9 cellular contexts compared by ENCODE assay signal in the genomic region with DNA sequence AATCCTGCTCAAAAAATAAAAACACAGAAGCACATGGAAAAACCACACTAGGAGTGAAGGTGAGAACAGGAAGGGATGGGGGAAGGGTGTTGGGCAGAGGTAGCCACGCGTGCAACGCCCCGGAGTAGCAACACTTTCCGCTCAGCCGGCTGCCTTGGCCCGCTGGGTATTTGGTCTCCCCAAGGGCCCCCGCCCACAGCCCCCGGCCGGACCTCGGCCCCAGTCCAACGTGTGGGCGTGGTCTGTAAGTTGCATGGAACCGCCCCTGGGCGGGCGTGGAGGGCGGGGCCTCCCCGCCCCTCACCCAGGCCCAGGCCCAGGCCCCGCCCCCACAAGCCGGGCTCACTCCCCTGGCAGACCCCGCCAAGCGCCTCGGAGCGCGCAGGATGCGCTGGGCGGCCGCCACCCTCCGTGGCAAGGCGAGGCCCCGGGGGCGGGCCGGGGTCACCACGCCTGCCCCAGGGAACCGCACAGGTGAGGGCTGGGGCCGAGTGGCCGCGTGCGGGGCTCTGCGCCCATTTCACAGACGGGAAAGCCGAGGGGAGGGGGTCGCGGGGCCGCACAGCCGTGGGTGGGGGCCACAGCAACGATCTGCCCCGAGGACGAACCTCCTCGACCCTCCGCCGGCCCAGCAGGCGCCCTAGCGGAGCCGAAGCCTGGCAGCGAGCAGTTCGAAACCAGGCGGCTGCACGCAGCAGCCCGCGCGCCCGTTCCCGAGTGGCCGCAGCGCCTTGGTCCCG. TPM values are rescaled to one million over a fixed set of nuclear protein-coding genes. Genes with fewer than 3 reads are reported as not detected.
DNase-seq lines count a peak whose midpoint lies in the region; ATAC-seq and TF ChIP-seq lines count a peak whose summit lies in the region.
"Had no signal": no experiment of that assay in that cellular context is flagged by ENCODE, and none has a peak within 500 bp of the region (broad histone marks: within the 10 kb centered on the region; RNA-seq: fewer than 3 reads in every experiment).

TSS of gene SUSD3 (plus strand) at position 345 of the 740 bp plus-strand sequence. CDS start at position 387, 42 bp downstream.

- peak within 1 kb of the TSS; percentile 87 to 99 (median 94) for H3K4me2 ChIP-seq in BLaER1 treated with 17β-estradiol and CSF1 and Interleukin-3, amounts not matched to agents 10 nM and 100 nM

- H3K36me3 Mint-ChIP-seq in dendritic cell treated with granulocyte-macrophage colony-stimulating factor and Interleukin-4, amounts not matched to agents 40 ng/mL and 50 ng/mL, for 4 days (ENCODE audit: low read depth): no peaks in the 10 kb centered on the region
- no peaks in the 10 kb centered on the region for H3K36me3 Mint-ChIP-seq in mesothelial cell of epicardium
- H3K36me3 Mint-ChIP-seq in stimulated activated memory B cell treated with anti-CD40 and anti-IgM and Interleukin-4, amounts not matched to agents 10 μg/mL and 1 μg/mL and 100 μg/mL, for 72 hours: no peaks in the 10 kb centered on the region

- no peak for TF ChIP-seq CTCF in mesothelial cell of epicardium (IDR thresholded peaks at IDR 0.05; ENCODE audit: unreplicated experiment)

- peak within 1 kb of the TSS; percentile 66 for H3K4me3 Mint-ChIP-seq in dendritic cell treated with granulocyte-macrophage colony-stimulating factor and Interleukin-4, amounts not matched to agents 40 ng/mL and 50 ng/mL, for 4 days
- H3K4me3 Mint-ChIP-seq in mesothelial cell of epicardium: peak within 1 kb of the TSS; percentile 58
- H3K4me3 Mint-ChIP-seq in stimulated activated memory B cell treated with anti-CD40 and anti-IgM and Interleukin-4, amounts not matched to agents 10 μg/mL and 1 μg/mL and 100 μg/mL, for 72 hours: peak within 1 kb of the TSS; percentile 83

- H3K9me3 ChIP-seq in BLaER1 treated with 17β-estradiol and CSF1 and Interleukin-3, amounts not matched to agents 10 nM and 100 nM (replicated peaks in 1 of 11): no peaks in the 10 kb centered on the region

- H3K4me1 Mint-ChIP-seq in dendritic cell treated with granulocyte-macrophage colony-stimulating factor and Interleukin-4, amounts not matched to agents 40 ng/mL and 50 ng/mL, for 4 days (ENCODE audit: low read depth): peaks cover 62% of the 10 kb centered on the region
- peaks cover 13% of the 10 kb centered on the region for H3K4me1 Mint-ChIP-seq in mesothelial cell of epicardium
- peaks cover 71% of the 10 kb centered on the region for H3K4me1 Mint-ChIP-seq in stimulated activated memory B cell treated with anti-CD40 and anti-IgM and Interleukin-4, amounts not matched to agents 10 μg/mL and 1 μg/mL and 100 μg/mL, for 72 hours

- H3K27me3 ChIP-seq in BLaER1 treated with 17β-estradiol and CSF1 and Interleukin-3, amounts not matched to agents 10 nM and 100 nM: no peaks in the 10 kb centered on the region

- H3K4me3 ChIP-seq in BLaER1 treated with 17β-estradiol and CSF1 and Interleukin-3, amounts not matched to agents 10 nM and 100 nM: peak within 1 kb of the TSS; percentile 54 to 73 (median 62)

- no peaks in the 10 kb centered on the region for H3K9me3 Mint-ChIP-seq in dendritic cell treated with granulocyte-macrophage colony-stimulating factor and Interleukin-4, amounts not matched to agents 40 ng/mL and 50 ng/mL, for 4 days
- no peaks in the 10 kb centered on the region for H3K9me3 Mint-ChIP-seq in mesothelial cell of epicardium
- no peaks in the 10 kb centered on the region for H3K9me3 Mint-ChIP-seq in stimulated activated memory B cell treated with anti-CD40 and anti-IgM and Interleukin-4, amounts not matched to agents 10 μg/mL and 1 μg/mL and 100 μg/mL, for 72 hours

- intact Hi-C loops in dendritic cell treated with granulocyte-macrophage colony-stimulating factor and Interleukin-4, amounts not matched to agents 40 ng/mL and 50 ng/mL, for 4 days (cut with micrococcal nuclease): loop anchor here (5.0 kb wide), 1 partner anchor 39 kb away; the partner anchor contains the start of gene CARD19

- ATAC-seq in GM19351 (IDR thresholded peaks at IDR 0.05; ENCODE audit: unreplicated experiment): peak; percentile 49
- peak; percentile 36 for ATAC-seq in HG03565 (IDR thresholded peaks at IDR 0.05; ENCODE audit: unreplicated experiment)
- ATAC-seq in stimulated activated memory B cell treated with anti-CD40 and anti-IgM and Interleukin-4, amounts not matched to agents 10 μg/mL and 1 μg/mL and 100 μg/mL, for 72 hours: peak; percentile 89

- H4K20me1 ChIP-seq in BLaER1 treated with 17β-estradiol and CSF1 and Interleukin-3, amounts not matched to agents 10 nM and 100 nM: peaks cover 0 to 11% (median 0%) of the 10 kb centered on the region in 11 experiments; a peak in 2 of 22 replicates

- H3K36me3 ChIP-seq in BLaER1 treated with 17β-estradiol and CSF1 and Interleukin-3, amounts not matched to agents 10 nM and 100 nM: no peaks in the 10 kb centered on the region

- peaks cover 70 to 96% (median 91%) of the 10 kb centered on the region in 10 experiments for H3K4me1 ChIP-seq in BLaER1 treated with 17β-estradiol and CSF1 and Interleukin-3, amounts not matched to agents 10 nM and 100 nM

- peak within 1 kb of the TSS; percentile 65 for H3K27ac Mint-ChIP-seq in dendritic cell treated with granulocyte-macrophage colony-stimulating factor and Interleukin-4, amounts not matched to agents 40 ng/mL and 50 ng/mL, for 4 days
- peak within 1 kb of the TSS; percentile 39 for H3K27ac Mint-ChIP-seq in mesothelial cell of epicardium
- H3K27ac Mint-ChIP-seq in stimulated activated memory B cell treated with anti-CD40 and anti-IgM and Interleukin-4, amounts not matched to agents 10 μg/mL and 1 μg/mL and 100 μg/mL, for 72 hours: peak within 1 kb of the TSS; percentile 100

- H3K27ac ChIP-seq in BLaER1 treated with 17β-estradiol and CSF1 and Interleukin-3, amounts not matched to agents 10 nM and 100 nM: peak within 1 kb of the TSS; percentile 12 to 89 (median 73); a peak in 21 of 22 replicates

- peak; percentile 53 to 63 for DNase-seq in activated CD4-positive, alpha-beta T cell treated with anti-CD3 and anti-CD28 coated beads for 24 hours (ENCODE audit: low read depth in 2 of 2)
- peak; percentile 60 to 64 for DNase-seq in mesothelial cell of epicardium (ENCODE audit: low spot score in 2 of 2, unreplicated experiment in 2 of 2)
- no peak for DNase-seq in H4 (ENCODE audit: low spot score)

- H3K9ac ChIP-seq in BLaER1 treated with 17β-estradiol and CSF1 and Interleukin-3, amounts not matched to agents 10 nM and 100 nM: peak within 1 kb of the TSS; percentile 66 to 80 (median 73)

- H3K27me3 Mint-ChIP-seq in dendritic cell treated with granulocyte-macrophage colony-stimulating factor and Interleukin-4, amounts not matched to agents 40 ng/mL and 50 ng/mL, for 4 days: peaks cover 20% of the 10 kb centered on the region
- peaks cover 3% of the 10 kb centered on the region for H3K27me3 Mint-ChIP-seq in mesothelial cell of epicardium (ENCODE audit: low read depth)
- no peaks in the 10 kb centered on the region for H3K27me3 Mint-ChIP-seq in stimulated activated memory B cell treated with anti-CD40 and anti-IgM and Interleukin-4, amounts not matched to agents 10 μg/mL and 1 μg/mL and 100 μg/mL, for 72 hours

RNA-seq across cellular contexts. Expression of gene SUSD3, which starts in this region (rescaled TPM):
- total RNA-seq in mesothelial cell of epicardium: 2.4 to 3.2 TPM (median 3.1 TPM) in 3 replicates
- not detected in 2 replicates for total RNA-seq in H4 (2014; rRNA removed; shearing (Covaris generic))
- total RNA-seq: HT1080 had no signal

Comparison
In these comparisons a context has a peak if more than half of its experiments do, and no peak if none do; other contexts are left out.
1. ATAC-seq: peak in every context shown above with its lines; median percentile 89 in stimulated activated memory B cell treated with anti-CD40 and anti-IgM and Interleukin-4, amounts not matched to agents 10 μg/mL and 1 μg/mL and 100 μg/mL, for 72 hours; 49 in GM19351; 36 in HG03565.
2. H3K27ac Mint-ChIP-seq: peak in every context shown above with its lines; median percentile 100 in stimulated activated memory B cell treated with anti-CD40 and anti-IgM and Interleukin-4, amounts not matched to agents 10 μg/mL and 1 μg/mL and 100 μg/mL, for 72 hours; 65 in dendritic cell treated with granulocyte-macrophage colony-stimulating factor and Interleukin-4, amounts not matched to agents 40 ng/mL and 50 ng/mL, for 4 days; 39 in mesothelial cell of epicardium.